ENCODE assay signal across 23 cellular contexts in the genomic region with DNA sequence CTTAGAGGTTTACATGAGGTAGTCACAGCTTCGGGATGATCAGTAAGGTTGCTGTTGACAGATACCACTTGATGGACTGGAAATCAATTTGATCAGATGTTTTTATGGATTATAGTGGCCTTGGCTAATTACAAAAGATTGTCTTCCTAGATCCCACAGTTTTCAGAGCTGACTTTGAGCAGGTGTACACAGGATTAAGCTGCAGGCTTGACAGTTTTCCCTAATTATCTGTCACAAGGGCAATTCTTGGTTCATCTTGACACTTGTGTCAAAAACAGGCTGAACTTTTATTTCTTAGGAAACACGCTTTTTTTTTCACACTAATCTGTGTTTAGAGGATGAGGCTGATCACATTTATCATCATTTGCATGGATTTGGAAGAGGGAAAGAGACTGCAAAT.
DNase-seq lines count a peak whose midpoint lies in the region; ATAC-seq and TF ChIP-seq lines count a peak whose summit lies in the region.
"Had no signal": no experiment of that assay in that cellular context is flagged by ENCODE, and none has a peak within 500 bp of the region (broad histone marks: within the 10 kb centered on the region; RNA-seq: fewer than 3 reads in every experiment).

No MANE protein-coding gene starts in this region.

- H3K4me3 Mint-ChIP-seq in WTC11: no peak overlapping the region
- H3K4me3 Mint-ChIP-seq: B cell; CD4-positive, alpha-beta T cell; CD8-positive, alpha-beta T cell had no signal

- no peak for TF ChIP-seq CTCF in WERI-Rb-1 (IDR thresholded peaks at IDR 0.05; ENCODE audit: low read depth, low read length)
- no peak for TF ChIP-seq CTCF in WTC11 (IDR thresholded peaks at IDR 0.05)

- CTCF ChIA-PET in WTC11 (lab: Charles Lee): no interaction called here

- H3K4me3 ChIP-seq in WERI-Rb-1 (ENCODE audit: low read depth, low read length): no peak overlapping the region
- H3K4me3 ChIP-seq: A549; BLaER1 treated with 17β-estradiol and CSF1 and Interleukin-3, amounts not matched to agents 10 nM and 100 nM had no signal

- no peaks in the 10 kb centered on the region for H3K36me3 ChIP-seq in WERI-Rb-1
- H3K36me3 ChIP-seq: BLaER1 treated with 17β-estradiol and CSF1 and Interleukin-3, amounts not matched to agents 10 nM and 100 nM had no signal

- no peaks in the 10 kb centered on the region for H3K9me3 ChIP-seq in WERI-Rb-1 (ENCODE audit: severe bottlenecking)
- H3K9me3 ChIP-seq: A549; BLaER1 treated with 17β-estradiol and CSF1 and Interleukin-3, amounts not matched to agents 10 nM and 100 nM; Caco-2 had no signal

- no peak overlapping the region for H3K27ac Mint-ChIP-seq in WTC11
- H3K27ac Mint-ChIP-seq: B cell; CD4-positive, alpha-beta T cell; CD8-positive, alpha-beta T cell had no signal

- no peaks in the 10 kb centered on the region for H3K27me3 Mint-ChIP-seq in WTC11 (ENCODE audit: low read depth)
- H3K27me3 Mint-ChIP-seq: B cell; CD4-positive, alpha-beta T cell had no signal

- POLR2A ChIA-PET in WTC11 (lab: Charles Lee): no interaction called here

- DNase-seq in NCI-H524 (lab: John Stamatoyannopoulos, UW): peak; percentile 21 to 55
- no peak for DNase-seq in NCI-H524 treated with DMSO at 0.1 percent for 48 hours (lab: John Stamatoyannopoulos, UW)
- DNase-seq in NCI-H82 (lab: John Stamatoyannopoulos, UW): peak; percentile 66
- DNase-seq in WERI-Rb-1: peak; percentile 29
- DNase-seq in WTC11 (ENCODE audit: low spot score): no peak
- DNase-seq in NAMALWA (ENCODE audit: low spot score): no peak
- no peak for DNase-seq in EL
- DNase-seq: AML-193; Caco-2; Calu3; CD4-positive, alpha-beta T cell; CD8-positive, alpha-beta T cell; DMS 273 treated with DMSO at 0.1 percent for 48 hours; DMS153; DMS53; DMS79; DND-41; GF-D8 had no signal

- H3K27me3 ChIP-seq in WERI-Rb-1 (ENCODE audit: insufficient read depth, low read depth, severe bottlenecking): no peaks in the 10 kb centered on the region
- H3K27me3 ChIP-seq: BLaER1 treated with 17β-estradiol and CSF1 and Interleukin-3, amounts not matched to agents 10 nM and 100 nM had no signal

- peaks cover 2% of the 10 kb centered on the region; the same call in 1 of the 2 replicates for H3K9me3 Mint-ChIP-seq in WTC11

- H3K36me3 Mint-ChIP-seq in WTC11: no peaks in the 10 kb centered on the region
- H3K36me3 Mint-ChIP-seq: CD8-positive, alpha-beta T cell had no signal

- no peak overlapping the region for H3K27ac ChIP-seq in WERI-Rb-1
- H3K27ac ChIP-seq: 22Rv1; A549; BLaER1 treated with 17β-estradiol and CSF1 and Interleukin-3, amounts not matched to agents 10 nM and 100 nM; C4-2B had no signal

- no peak for ATAC-seq in WTC11
- ATAC-seq: A549; CD8-positive, alpha-beta T cell had no signal

- H3K4me1 Mint-ChIP-seq in WTC11: peaks cover 6% of the 10 kb centered on the region
- H3K4me1 Mint-ChIP-seq: B cell had no signal

TF ChIP-seq in WTC11, 78 proteins besides CTCF, POLR2A, EP300 and RAD21:
- TF ChIP-seq, protein P1, sequence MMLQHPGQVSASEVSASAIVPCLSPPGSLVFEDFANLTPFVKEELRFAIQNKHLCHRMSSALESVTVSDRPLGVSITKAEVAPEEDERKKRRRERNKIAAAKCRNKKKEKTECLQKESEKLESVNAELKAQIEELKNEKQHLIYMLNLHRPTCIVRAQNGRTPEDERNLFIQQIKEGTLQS (CRISPR knock-in tag; conservative IDR thresholded peaks at IDR 0.05): no peak
- TF ChIP-seq MXD4 (CRISPR knock-in tag; IDR thresholded peaks at IDR 0.05; ENCODE audit: borderline replicate concordance) (no peak), TCF7 (CRISPR knock-in tag; IDR thresholded peaks at IDR 0.05; ENCODE audit: low read depth) (no peak)

Comparison
In these comparisons a context has a peak if more than half of its experiments do, and no peak if none do; other contexts are left out.
1. DNase-seq: peak in NCI-H524 (2 of 2), NCI-H82 (single experiment) and WERI-Rb-1 (single experiment); none in NCI-H524 treated with DMSO at 0.1 percent for 48 hours (single experiment), WTC11 (single experiment), NAMALWA (single experiment) and EL (single experiment).